In genomic region chr2:10269711-10270610, GRCh38 we compare ENCODE assay signal across 1 cellular context.
A peak's percentile ranks its signal among the peaks of the same experiment; 100 is the strongest.
TF ChIP-seq lines count a peak whose summit lies in the region.

No MANE protein-coding gene starts in this region.

TF ChIP-seq in HepG2, 621 proteins besides CTCF, POLR2A, EP300 and RAD21 (continued from another document and continues in another):
- TF ChIP-seq ZNF839 (CRISPR knock-in tag; IDR thresholded peaks at IDR 0.05; ENCODE audit: borderline replicate concordance) (no peak), ZSCAN9 (CRISPR knock-in tag; IDR thresholded peaks at IDR 0.05; ENCODE audit: borderline replicate concordance) (no peak), GRHL1 (CRISPR knock-in tag; conservative IDR thresholded peaks at IDR 0.05) (no peak), ZC3H13 (CRISPR knock-in tag; IDR thresholded peaks at IDR 0.05) (no peak), MED8 (CRISPR knock-in tag; IDR thresholded peaks at IDR 0.05; ENCODE audit: insufficient replicate concordance) (no peak), TOPORS (CRISPR knock-in tag; IDR thresholded peaks at IDR 0.05) (peak; percentile 54; the same call in 1 of the 2 replicates), TFE3 (CRISPR knock-in tag; IDR thresholded peaks at IDR 0.05) (no peak), YY1 (IDR thresholded peaks at IDR 0.05; ENCODE audit: insufficient read depth, insufficient replicate concordance, low read depth, low read length) (no peak), SP5 (CRISPR knock-in tag; IDR thresholded peaks at IDR 0.05; ENCODE audit: borderline replicate concordance, low read depth) (peak; percentile 23; the same call in 1 of the 2 replicates), AKAP8 (CRISPR knock-in tag; IDR thresholded peaks at IDR 0.05) (no peak), CREM (IDR thresholded peaks at IDR 0.05) (no peak), CREM (CRISPR knock-in tag; IDR thresholded peaks at IDR 0.05) (no peak), ELF1 (CRISPR knock-in tag; IDR thresholded peaks at IDR 0.05) (no peak), ZBTB34 (CRISPR knock-in tag; IDR thresholded peaks at IDR 0.05) (no peak), ZNF564 (CRISPR knock-in tag; IDR thresholded peaks at IDR 0.05) (no peak), ZFP36L2 (CRISPR knock-in tag; IDR thresholded peaks at IDR 0.05) (no peak), ZNF253 (CRISPR knock-in tag; IDR thresholded peaks at IDR 0.05; ENCODE audit: borderline replicate concordance) (no peak), SRSF1 (optimal IDR thresholded peaks at IDR 0.05; ENCODE audit: low read depth, low read length) (peak; percentile 71), SATB2 (CRISPR knock-in tag; IDR thresholded peaks at IDR 0.05) (no peak), TBX3 (IDR thresholded peaks at IDR 0.05; ENCODE audit: borderline replicate concordance) (no peak), ZBTB33 (CRISPR knock-in tag; IDR thresholded peaks at IDR 0.05) (no peak), ZNF407 (CRISPR knock-in tag; IDR thresholded peaks at IDR 0.05; ENCODE audit: not compliant biosample characterization) (no peak), NBN (conservative IDR thresholded peaks at IDR 0.05) (no peak), ZSCAN25 (CRISPR knock-in tag; IDR thresholded peaks at IDR 0.05) (0 out of 2 replicates have a peak, but pooled peaks have one; percentile 13), ZNF841 (CRISPR knock-in tag; IDR thresholded peaks at IDR 0.05; ENCODE audit: borderline replicate concordance) (no peak), SNRNP70 (IDR thresholded peaks at IDR 0.05; ENCODE audit: low read depth, low read length) (no peak), U2AF2 (IDR thresholded peaks at IDR 0.05; ENCODE audit: low read depth, low read length) (no peak), GABPB1 (CRISPR knock-in tag; IDR thresholded peaks at IDR 0.05) (0 out of 2 replicates have a peak, but pooled peaks have one; percentile 15), STAT6 (CRISPR knock-in tag; IDR thresholded peaks at IDR 0.05; ENCODE audit: borderline replicate concordance) (no peak)
- TF ChIP-seq, protein P1, sequence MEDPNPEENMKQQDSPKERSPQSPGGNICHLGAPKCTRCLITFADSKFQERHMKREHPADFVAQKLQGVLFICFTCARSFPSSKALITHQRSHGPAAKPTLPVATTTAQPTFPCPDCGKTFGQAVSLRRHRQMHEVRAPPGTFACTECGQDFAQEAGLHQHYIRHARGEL (CRISPR knock-in tag; IDR thresholded peaks at IDR 0.05), result peak; percentile 78; the same call in 1 of the 2 replicates
- TF ChIP-seq, protein P2, sequence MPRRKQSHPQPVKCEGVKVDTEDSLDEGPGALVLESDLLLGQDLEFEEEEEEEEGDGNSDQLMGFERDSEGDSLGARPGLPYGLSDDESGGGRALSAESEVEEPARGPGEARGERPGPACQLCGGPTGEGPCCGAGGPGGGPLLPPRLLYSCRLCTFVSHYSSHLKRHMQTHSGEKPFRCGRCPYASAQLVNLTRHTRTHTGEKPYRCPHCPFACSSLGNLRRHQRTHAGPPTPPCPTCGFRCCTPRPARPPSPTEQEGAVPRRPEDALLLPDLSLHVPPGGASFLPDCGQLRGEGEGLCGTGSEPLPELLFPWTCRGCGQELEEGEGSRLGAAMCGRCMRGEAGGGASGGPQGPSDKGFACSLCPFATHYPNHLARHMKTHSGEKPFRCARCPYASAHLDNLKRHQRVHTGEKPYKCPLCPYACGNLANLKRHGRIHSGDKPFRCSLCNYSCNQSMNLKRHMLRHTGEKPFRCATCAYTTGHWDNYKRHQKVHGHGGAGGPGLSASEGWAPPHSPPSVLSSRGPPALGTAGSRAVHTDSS (CRISPR knock-in tag; conservative IDR thresholded peaks at IDR 0.05), result no peak
- TF ChIP-seq, protein P3, sequence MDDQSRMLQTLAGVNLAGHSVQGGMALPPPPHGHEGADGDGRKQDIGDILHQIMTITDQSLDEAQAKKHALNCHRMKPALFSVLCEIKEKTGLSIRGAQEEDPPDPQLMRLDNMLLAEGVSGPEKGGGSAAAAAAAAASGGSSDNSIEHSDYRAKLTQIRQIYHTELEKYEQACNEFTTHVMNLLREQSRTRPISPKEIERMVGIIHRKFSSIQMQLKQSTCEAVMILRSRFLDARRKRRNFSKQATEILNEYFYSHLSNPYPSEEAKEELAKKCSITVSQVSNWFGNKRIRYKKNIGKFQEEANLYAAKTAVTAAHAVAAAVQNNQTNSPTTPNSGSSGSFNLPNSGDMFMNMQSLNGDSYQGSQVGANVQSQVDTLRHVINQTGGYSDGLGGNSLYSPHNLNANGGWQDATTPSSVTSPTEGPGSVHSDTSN (CRISPR knock-in tag; IDR thresholded peaks at IDR 0.05; ENCODE audit: borderline replicate concordance), result no peak
- TF ChIP-seq, protein P4, sequence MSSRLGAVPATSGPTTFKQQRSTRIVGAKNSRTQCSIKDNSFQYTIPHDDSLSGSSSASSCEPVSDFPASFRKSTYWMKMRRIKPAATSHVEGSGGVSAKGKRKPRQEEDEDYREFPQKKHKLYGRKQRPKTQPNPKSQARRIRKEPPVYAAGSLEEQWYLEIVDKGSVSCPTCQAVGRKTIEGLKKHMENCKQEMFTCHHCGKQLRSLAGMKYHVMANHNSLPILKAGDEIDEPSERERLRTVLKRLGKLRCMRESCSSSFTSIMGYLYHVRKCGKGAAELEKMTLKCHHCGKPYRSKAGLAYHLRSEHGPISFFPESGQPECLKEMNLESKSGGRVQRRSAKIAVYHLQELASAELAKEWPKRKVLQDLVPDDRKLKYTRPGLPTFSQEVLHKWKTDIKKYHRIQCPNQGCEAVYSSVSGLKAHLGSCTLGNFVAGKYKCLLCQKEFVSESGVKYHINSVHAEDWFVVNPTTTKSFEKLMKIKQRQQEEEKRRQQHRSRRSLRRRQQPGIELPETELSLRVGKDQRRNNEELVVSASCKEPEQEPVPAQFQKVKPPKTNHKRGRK (CRISPR knock-in tag; IDR thresholded peaks at IDR 0.05), result no peak
